ENCODE assay signal across 33 cellular contexts in the genomic region with DNA sequence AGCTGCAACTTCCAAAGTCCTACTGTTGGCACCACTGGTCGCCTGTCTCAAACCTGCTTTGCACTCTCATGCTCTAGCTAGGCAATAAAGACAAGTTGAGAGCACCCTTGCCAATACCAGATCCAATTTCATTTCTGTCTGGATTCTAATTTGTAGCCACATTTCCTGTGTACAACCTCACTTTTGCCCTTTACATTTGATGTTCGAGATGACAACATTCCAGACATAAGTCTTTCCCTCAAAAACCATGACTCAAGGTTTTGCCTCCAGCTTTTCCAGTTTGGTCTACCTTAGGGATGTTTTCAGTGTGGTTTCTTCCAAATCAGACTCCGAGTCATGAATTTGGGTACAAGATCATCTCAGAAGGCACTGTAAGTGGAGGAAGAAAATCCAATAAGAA.
"Had no signal": no experiment of that assay in that cellular context is flagged by ENCODE, and none has a peak within 500 bp of the region (broad histone marks: within the 10 kb centered on the region; RNA-seq: fewer than 3 reads in every experiment).

No MANE protein-coding gene starts in this region.

- H3K4me3 ChIP-seq: cardiac muscle cell, colonic mucosa, esophagus squamous epithelium, gastrocnemius medialis, hepatocyte, left lung, lower lobe of right lung, mucosa of descending colon, transverse colon had no signal

- H3K4me1 ChIP-seq: colonic mucosa, esophagus squamous epithelium, gastrocnemius medialis, left lung, lower lobe of right lung, transverse colon had no signal

- H3K27me3 Mint-ChIP-seq: activated B cell treated with CpG ODN at 0.5 μM for 24 hours; activated CD8-positive, alpha-beta T cell treated with anti-CD3 and anti-CD28 coated beads for 36 hours; activated naive CD8-positive, alpha-beta T cell treated with anti-CD3 and anti-CD28 coated beads, Interleukin-2, amount 50 U/mL, for 24 hours; activated T-helper 17 cell treated with anti-CD3 and anti-CD28 coated beads, Interleukin-2, amount 50 U/mL, for 72 hours; brain; natural killer cell treated with Interleukin-12 subunit alpha and Interleukin-12 subunit beta and Interleukin-15 and Interleukin-18, amount 100 ng/mL, for 72 hours had no signal

- H3K9me3 Mint-ChIP-seq: activated naive CD4-positive, alpha-beta T cell treated with anti-CD3 and anti-CD28 coated beads, Interleukin-2, amount 50 U/mL, for 24 hours had no signal

- H3K36me3 Mint-ChIP-seq: activated naive CD4-positive, alpha-beta T cell treated with anti-CD3 and anti-CD28 coated beads, Interleukin-2, amount 50 U/mL, for 24 hours; brain; natural killer cell treated with Interleukin-12 subunit alpha and Interleukin-12 subunit beta and Interleukin-15 and Interleukin-18, amount 100 ng/mL, for 72 hours had no signal

- H3K9me3 ChIP-seq: colonic mucosa, esophagus squamous epithelium, gastrocnemius medialis, lower lobe of right lung, mucosa of descending colon had no signal

- DNase-seq: activated B cell treated with CpG ODN at 0.5 μM for 24 hours; activated CD4-positive, alpha-beta T cell treated with anti-CD3 and anti-CD28 coated beads, Interleukin-2, amount 50 U/mL, for 1 hour; activated CD8-positive, alpha-beta T cell treated with anti-CD3 and anti-CD28 coated beads for 36 hours; activated gamma-delta T cell treated with Interleukin-2 at 50 U/mL for 16 hours; activated naive CD8-positive, alpha-beta T cell treated with anti-CD3 and anti-CD28 coated beads, Interleukin-2, amount 50 U/mL, for 24 hours; activated T-cell treated with anti-CD3 and anti-CD28 coated beads, Interleukin-2, amount 50 U/mL, for 4 hours; amygdala; cerebellar nuclear complex; colonic mucosa; effector CD8-positive, alpha-beta T cell; esophagus squamous epithelium; gastrocnemius medialis; glutamatergic neuron; kidney; left lung; lower lobe of right lung; mesendoderm; mucosa of descending colon; posterior cingulate gyrus; right cardiac atrium; stimulated activated CD4-positive, alpha-beta T cell treated with anti-CD3 and anti-CD28 coated beads, Interleukin-2, amount 100 ng/mL, for 48 hours; stimulated activated naive CD4-positive, alpha-beta T cell treated with Interleukin-2 at 50 U/mL for 16 hours; T-helper 1 cell; transverse colon had no signal

- H3K27ac ChIP-seq: cardiac muscle cell, colonic mucosa, epithelial cell of prostate, esophagus squamous epithelium, gastrocnemius medialis, hepatocyte, left lung, lower lobe of right lung, transverse colon had no signal

- H3K4me2 ChIP-seq: hepatocyte had no signal

- H3K79me2 ChIP-seq: hepatocyte had no signal

- H2AFZ ChIP-seq: hepatocyte had no signal

- FAIRE-seq: endometrium, kidney had no signal

- ATAC-seq: activated CD8-positive, alpha-beta T cell treated with anti-CD3 and anti-CD28 coated beads for 36 hours; activated naive CD8-positive, alpha-beta T cell treated with anti-CD3 and anti-CD28 coated beads, Interleukin-2, amount 50 U/mL, for 24 hours; activated T-cell treated with anti-CD3 and anti-CD28 coated beads, Interleukin-2, amount 50 U/mL, for 4 hours; activated T-helper 17 cell treated with anti-CD3 and anti-CD28 coated beads, Interleukin-2, amount 50 U/mL, for 72 hours; gastrocnemius medialis; left lung; lower lobe of right lung; mucosa of descending colon; natural killer cell treated with Interleukin-12 subunit alpha and Interleukin-12 subunit beta and Interleukin-15 and Interleukin-18, amount 100 ng/mL, for 72 hours; right cardiac atrium had no signal

- H3K36me3 ChIP-seq: cardiac muscle cell, colonic mucosa, esophagus squamous epithelium, gastrocnemius medialis, left lung, lower lobe of right lung, transverse colon had no signal

- H3K27ac Mint-ChIP-seq: activated B cell treated with CpG ODN at 0.5 μM for 24 hours; activated CD8-positive, alpha-beta T cell treated with anti-CD3 and anti-CD28 coated beads for 36 hours; activated naive CD4-positive, alpha-beta T cell treated with anti-CD3 and anti-CD28 coated beads, Interleukin-2, amount 50 U/mL, for 24 hours; activated naive CD8-positive, alpha-beta T cell treated with anti-CD3 and anti-CD28 coated beads, Interleukin-2, amount 50 U/mL, for 24 hours; activated T-helper 17 cell treated with anti-CD3 and anti-CD28 coated beads, Interleukin-2, amount 50 U/mL, for 72 hours; natural killer cell treated with Interleukin-12 subunit alpha and Interleukin-12 subunit beta and Interleukin-15 and Interleukin-18, amount 100 ng/mL, for 72 hours; T-helper 2 cell treated with Interferon-gamma antibody and Interleukin-4, amounts not matched to agents 5 μg/mL and 100 μg/mL, for 36 hours had no signal

- H3K4me1 Mint-ChIP-seq: activated B cell treated with CpG ODN at 0.5 μM for 24 hours; activated naive CD4-positive, alpha-beta T cell treated with anti-CD3 and anti-CD28 coated beads, Interleukin-2, amount 50 U/mL, for 24 hours; activated naive CD8-positive, alpha-beta T cell treated with anti-CD3 and anti-CD28 coated beads, Interleukin-2, amount 50 U/mL, for 24 hours; activated T-helper 17 cell treated with anti-CD3 and anti-CD28 coated beads, Interleukin-2, amount 50 U/mL, for 72 hours; brain had no signal

- H3K4me3 Mint-ChIP-seq: activated B cell treated with CpG ODN at 0.5 μM for 24 hours; activated CD8-positive, alpha-beta T cell treated with anti-CD3 and anti-CD28 coated beads for 36 hours; activated naive CD4-positive, alpha-beta T cell treated with anti-CD3 and anti-CD28 coated beads, Interleukin-2, amount 50 U/mL, for 24 hours; activated naive CD8-positive, alpha-beta T cell treated with anti-CD3 and anti-CD28 coated beads, Interleukin-2, amount 50 U/mL, for 24 hours; activated T-cell treated with anti-CD3 and anti-CD28 coated beads, Interleukin-2, amount 50 U/mL, for 4 hours; activated T-helper 17 cell treated with anti-CD3 and anti-CD28 coated beads, Interleukin-2, amount 50 U/mL, for 72 hours; natural killer cell treated with Interleukin-12 subunit alpha and Interleukin-12 subunit beta and Interleukin-15 and Interleukin-18, amount 100 ng/mL, for 72 hours; T-helper 2 cell treated with Interferon-gamma antibody and Interleukin-4, amounts not matched to agents 5 μg/mL and 100 μg/mL, for 36 hours had no signal

- H3K27me3 ChIP-seq: cardiac muscle cell, colonic mucosa, esophagus squamous epithelium, gastrocnemius medialis, hepatocyte, left lung, transverse colon had no signal
